In the genomic region with DNA sequence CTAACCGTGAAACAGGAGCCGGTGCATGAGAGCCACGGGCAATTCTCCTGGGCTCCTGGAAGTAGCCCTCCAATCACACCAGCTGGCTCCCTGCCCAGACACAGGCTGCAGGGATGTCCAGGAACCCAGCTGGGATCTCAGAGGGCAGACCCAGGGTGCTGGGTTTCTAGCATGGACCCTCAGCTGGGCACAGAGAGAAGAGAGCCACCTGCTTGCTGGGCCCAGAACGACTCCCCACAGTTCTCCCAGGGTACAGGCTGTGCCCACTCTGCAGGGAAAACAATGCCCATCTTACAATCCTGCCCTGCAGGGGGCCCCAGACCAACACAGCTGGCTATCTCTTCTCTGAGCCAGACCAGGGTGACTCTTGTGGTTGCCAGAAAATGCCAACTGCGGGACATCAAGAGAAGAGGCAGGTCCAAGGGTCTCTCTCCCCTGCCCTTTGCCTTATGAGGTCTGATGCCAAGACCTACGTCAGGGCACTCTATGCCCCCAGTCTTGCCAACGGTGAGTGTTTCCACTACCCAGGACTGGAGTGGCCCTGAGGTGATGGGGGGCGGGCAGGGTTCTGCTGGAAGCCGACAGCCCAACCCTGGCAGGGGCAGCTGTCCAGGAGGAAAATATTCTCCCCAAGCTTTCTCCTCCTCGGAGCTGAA, we compare ENCODE assay signal across 10 cellular contexts.
DNase-seq lines count a peak whose midpoint lies in the region; ATAC-seq and TF ChIP-seq lines count a peak whose summit lies in the region.
"Had no signal": no experiment of that assay in that cellular context is flagged by ENCODE, and none has a peak within 500 bp of the region (broad histone marks: within the 10 kb centered on the region; RNA-seq: fewer than 3 reads in every experiment).

No MANE protein-coding gene starts in this region.

- no peaks in the 10 kb centered on the region for H3K27me3 ChIP-seq in heart left ventricle

- H3K9me3 ChIP-seq in heart left ventricle = no peaks in the 10 kb centered on the region

- 48 to 59% (median 53%) methylated on average over 8 to 10 of the region's 10 CpGs for WGBS in heart left ventricle, 4 donors

- no peak overlapping the region for H3K4me3 ChIP-seq in heart left ventricle

- intact Hi-C loops in heart left ventricle (cut with DNase I) = loop anchor here in 1 of 10 donors (10.0 kb wide), 1 partner anchor 657 kb away; no protein-coding TSS in a partner anchor

- peaks cover 0 to 9% (median 0%) of the 10 kb centered on the region in 12 donors for H3K4me1 ChIP-seq in heart left ventricle

- no peak for TF ChIP-seq POLR2A in heart left ventricle (IDR thresholded peaks at IDR 0.05)

- TF ChIP-seq CTCF in heart left ventricle (IDR thresholded peaks at IDR 0.05) = peak in 8 of 12 donors; percentile 13 to 44 (median 24)

- DNase-seq in NCI-H2081 (lab: John Stamatoyannopoulos, UW) (peak; percentile 28 to 64), NCI-H2081 treated with DMSO at 0.1 percent for 48 hours (lab: John Stamatoyannopoulos, UW) (no peak), RPMI7951 (ENCODE audit: low read depth) (peak; percentile 9), heart left ventricle (peak; percentile 9 to 70 (median 34)), superior temporal gyrus (ENCODE audit: extremely low spot score) (peak; percentile 55), LoVo (ENCODE audit: low spot score) (no peak), KG1 (lab: John Stamatoyannopoulos, UW) (no peak), NK-92 (lab: John Stamatoyannopoulos, UW; ENCODE audit: unreplicated experiment) (no peak)
- DNase-seq: activated naive CD4-positive, alpha-beta T cell treated with anti-CD3 and anti-CD28 coated beads, Interleukin-2, amount 50 U/mL, for 16 hours; occipital lobe had no signal

- no peak overlapping the region for H3K27ac ChIP-seq in heart left ventricle

- no peaks in the 10 kb centered on the region for H3K36me3 ChIP-seq in heart left ventricle

- peak; percentile 58 to 80 (median 70) for ATAC-seq in heart left ventricle

Comparison
In these comparisons a context has a peak if more than half of its experiments do, and no peak if none do; other contexts are left out.
1. DNase-seq: peak in NCI-H2081 (2 of 2), RPMI7951 (single experiment), heart left ventricle (5 of 5) and superior temporal gyrus (single experiment); none in NCI-H2081 treated with DMSO at 0.1 percent for 48 hours (single experiment), LoVo (single experiment), KG1 (single experiment) and NK-92 (single experiment).